8 cellular contexts compared by ENCODE assay signal in genomic region chr10:113108180-113108835, GRCh38.
DNase-seq lines count a peak whose midpoint lies in the region; ATAC-seq, FAIRE-seq and TF ChIP-seq lines count a peak whose summit lies in the region.

No MANE protein-coding gene starts in this region.

- H3K9ac ChIP-seq in KMS-11: no peak overlapping the region
- no peak overlapping the region for H3K9ac ChIP-seq in keratinocyte (ENCODE audit: control insufficient read depth, extremely low read depth, insufficient read depth, low read length)

- no peak overlapping the region for H3K4me2 ChIP-seq in KMS-11
- H3K4me2 ChIP-seq in keratinocyte (ENCODE audit: control insufficient read depth, extremely low read depth, insufficient read depth, low read depth, low read length): no peak overlapping the region

- no peaks in the 10 kb centered on the region for H3K36me3 ChIP-seq in KMS-11 (ENCODE audit: insufficient read depth)
- no peaks in the 10 kb centered on the region for H3K36me3 ChIP-seq in keratinocyte (ENCODE audit: control insufficient read depth in 2 of 2, extremely low read depth in 1 of 2, insufficient read depth in 2 of 2, low read length in 2 of 2)

- no peak overlapping the region for H3K4me3 ChIP-seq in KMS-11 (IDR thresholded peaks at IDR 0.05; ENCODE audit: insufficient read depth, low read depth, low read length)
- no peak overlapping the region for H3K4me3 ChIP-seq in keratinocyte (ENCODE audit: control insufficient read depth in 2 of 3, extremely low read depth in 1 of 3, insufficient read depth in 2 of 3, low read depth in 1 of 3, low read length in 3 of 3)

- dilution Hi-C loops in keratinocyte (cut with MboI; ENCODE audit: extremely low pct_ligation_motif_present, low sequenced_read_pairs): no loop called here

- H3K4me3 Mint-ChIP-seq in CD14-positive monocyte: no peak overlapping the region

- DNase-seq in CD14-positive monocyte (ENCODE audit: low spot score) (peak; percentile 58), keratinocyte (ENCODE audit: low read depth, low spot score) (no peak), NCI-H2107 treated with DMSO at 0.1 percent for 48 hours (lab: John Stamatoyannopoulos, UW; ENCODE audit: unreplicated experiment) (no peak)
- DNase-seq in activated naive CD4-positive, alpha-beta T cell treated with Interleukin-2 at 50 U/mL for 16 hours: peak; percentile 26

- H4K20me1 ChIP-seq in KMS-11 (ENCODE audit: insufficient read depth): no peaks in the 10 kb centered on the region
- H4K20me1 ChIP-seq in keratinocyte (ENCODE audit: control insufficient read depth, extremely low read depth, insufficient read depth, low read length): no peaks in the 10 kb centered on the region

- intact Hi-C loops in CD14-positive monocyte (cut with micrococcal nuclease): loop anchor here in 1 of 2 donors (5.0 kb wide), 1 partner anchor 386 kb away; no protein-coding TSS in a partner anchor

- H3K9me1 ChIP-seq in keratinocyte (ENCODE audit: control insufficient read depth, extremely low read depth, insufficient read depth, low read length): no peaks in the 10 kb centered on the region

- H3K9me3 ChIP-seq in keratinocyte (ENCODE audit: control insufficient read depth, low read depth, low read length): no peaks in the 10 kb centered on the region

- H3K4me1 Mint-ChIP-seq in CD14-positive monocyte: peaks cover 9% of the 10 kb centered on the region

- H3K27me3 Mint-ChIP-seq in CD14-positive monocyte (ENCODE audit: low read depth in 3 of 3): peaks cover 4 to 8% (median 6%) of the 10 kb centered on the region in 3 donors

- no peak overlapping the region for H3K27ac ChIP-seq in KMS-11
- no peak overlapping the region for H3K27ac ChIP-seq in keratinocyte (ENCODE audit: control insufficient read depth, insufficient read depth, low read length)

- H3K4me1 ChIP-seq in KMS-11 (ENCODE audit: low read depth, poor library complexity, severe bottlenecking): no peaks in the 10 kb centered on the region
- peaks cover 8% of the 10 kb centered on the region for H3K4me1 ChIP-seq in keratinocyte (ENCODE audit: control insufficient read depth, extremely low read depth, insufficient read depth, low read length)

- peak overlapping the region in 1 of 7 donors; percentile 14 for H3K27ac Mint-ChIP-seq in CD14-positive monocyte

- peak; percentile 88 for TF ChIP-seq CTCF in CD14-positive monocyte (IDR thresholded peaks at IDR 0.05)
- peak; percentile 46; the same call in 1 of the 2 replicates for TF ChIP-seq CTCF in KMS-11 (conservative IDR thresholded peaks at IDR 0.05; ENCODE audit: low read depth, low read length)
- TF ChIP-seq CTCF in keratinocyte (optimal IDR thresholded peaks at IDR 0.05 in 1 of 3, IDR thresholded peaks at IDR 0.05 in 1 of 3, conservative IDR thresholded peaks at IDR 0.05 in 1 of 3; ENCODE audit: extremely low read depth in 1 of 3, insufficient read depth in 2 of 3, low read length in 3 of 3): peak; percentile 58 to 77 (median 67)

- ATAC-seq in HG02610 (IDR thresholded peaks at IDR 0.05; ENCODE audit: unreplicated experiment) (no peak), GM19023 (IDR thresholded peaks at IDR 0.05; ENCODE audit: unreplicated experiment) (no peak), HG03045 (IDR thresholded peaks at IDR 0.05; ENCODE audit: unreplicated experiment) (no peak)

- FAIRE-seq in keratinocyte (lab: Jason Lieb, UNC): no peak

- H3K36me3 Mint-ChIP-seq in CD14-positive monocyte: peaks cover 29 to 30% of the 10 kb centered on the region in 2 donors

- H3K9me3 Mint-ChIP-seq in CD14-positive monocyte: no peaks in the 10 kb centered on the region

- H2AFZ ChIP-seq in KMS-11 (ENCODE audit: low read depth): no peak overlapping the region
- H2AFZ ChIP-seq in keratinocyte (ENCODE audit: control insufficient read depth, low read length): no peak overlapping the region

- H3K79me2 ChIP-seq in KMS-11 (ENCODE audit: insufficient read depth, low read depth): no peaks in the 10 kb centered on the region
- no peaks in the 10 kb centered on the region for H3K79me2 ChIP-seq in keratinocyte (ENCODE audit: control insufficient read depth, insufficient read depth, low read length)

- H3K27me3 ChIP-seq in KMS-11 (ENCODE audit: insufficient read depth, low read depth) (no peaks in the 10 kb centered on the region), keratinocyte (ENCODE audit: control insufficient read depth, extremely low read depth, insufficient read depth, low read length) (no peaks in the 10 kb centered on the region)

Comparison
In these comparisons a context has a peak if more than half of its experiments do, and no peak if none do; other contexts are left out.
1. DNase-seq: peak in CD14-positive monocyte (single experiment) and activated naive CD4-positive, alpha-beta T cell treated with Interleukin-2 at 50 U/mL for 16 hours (single experiment); none in keratinocyte (single experiment) and NCI-H2107 treated with DMSO at 0.1 percent for 48 hours (single experiment).
2. Peak in every context shown above with its lines, with median percentiles within 50 percentile points of each other: CTCF ChIP-seq.